Comparison of ENCODE assay signal across 15 cellular contexts in genomic region chr1:65991694-65992093, GRCh38.
DNase-seq lines count a peak whose midpoint lies in the region; ATAC-seq lines count a peak whose summit lies in the region.
"Had no signal": no experiment of that assay in that cellular context is flagged by ENCODE, and none has a peak within 500 bp of the region (broad histone marks: within the 10 kb centered on the region; RNA-seq: fewer than 3 reads in every experiment).

No MANE protein-coding gene starts in this region.

- no peaks in the 10 kb centered on the region for H3K36me3 Mint-ChIP-seq in stimulated activated memory B cell treated with anti-CD40 and anti-IgM and Interleukin-4, amounts not matched to agents 10 μg/mL and 1 μg/mL and 100 μg/mL, for 72 hours
- H3K36me3 Mint-ChIP-seq in stimulated activated naive B cell treated with anti-CD40 and anti-IgM and Interleukin-4, amounts not matched to agents 10 μg/mL and 1 μg/mL and 100 μg/mL, for 72 hours, result no peaks in the 10 kb centered on the region
- H3K36me3 Mint-ChIP-seq: CD8-positive, alpha-beta memory T cell had no signal

- H3K4me1 Mint-ChIP-seq in stimulated activated memory B cell treated with anti-CD40 and anti-IgM and Interleukin-4, amounts not matched to agents 10 μg/mL and 1 μg/mL and 100 μg/mL, for 72 hours, result no peaks in the 10 kb centered on the region
- H3K4me1 Mint-ChIP-seq in stimulated activated naive B cell treated with anti-CD40 and anti-IgM and Interleukin-4, amounts not matched to agents 10 μg/mL and 1 μg/mL and 100 μg/mL, for 72 hours, result no peaks in the 10 kb centered on the region
- H3K4me1 Mint-ChIP-seq: CD8-positive, alpha-beta memory T cell had no signal

- no peak overlapping the region for H3K9ac ChIP-seq in SK-N-MC (ENCODE audit: insufficient read length)
- H3K9ac ChIP-seq: BLaER1 had no signal

- H3K27me3 Mint-ChIP-seq in stimulated activated memory B cell treated with anti-CD40 and anti-IgM and Interleukin-4, amounts not matched to agents 10 μg/mL and 1 μg/mL and 100 μg/mL, for 72 hours, result no peaks in the 10 kb centered on the region
- peaks cover 0 to 2% of the 10 kb centered on the region in 2 donors for H3K27me3 Mint-ChIP-seq in stimulated activated naive B cell treated with anti-CD40 and anti-IgM and Interleukin-4, amounts not matched to agents 10 μg/mL and 1 μg/mL and 100 μg/mL, for 72 hours

- H3K36me3 ChIP-seq in SK-N-MC (ENCODE audit: insufficient read depth, low read length), result no peaks in the 10 kb centered on the region
- H3K36me3 ChIP-seq: BLaER1 had no signal

- ATAC-seq in stimulated activated memory B cell treated with anti-CD40 and anti-IgM and Interleukin-4, amounts not matched to agents 10 μg/mL and 1 μg/mL and 100 μg/mL, for 72 hours, result peak; percentile 24
- ATAC-seq in GM18520 (IDR thresholded peaks at IDR 0.05; ENCODE audit: unreplicated experiment), result no peak
- ATAC-seq in stimulated activated naive B cell treated with anti-CD40 and anti-IgM and Interleukin-4, amounts not matched to agents 10 μg/mL and 1 μg/mL and 100 μg/mL, for 72 hours (replicated peaks), result no peak
- ATAC-seq: Panc1 had no signal

- H3K4me3 Mint-ChIP-seq in stimulated activated memory B cell treated with anti-CD40 and anti-IgM and Interleukin-4, amounts not matched to agents 10 μg/mL and 1 μg/mL and 100 μg/mL, for 72 hours, result no peak overlapping the region
- H3K4me3 Mint-ChIP-seq in stimulated activated naive B cell treated with anti-CD40 and anti-IgM and Interleukin-4, amounts not matched to agents 10 μg/mL and 1 μg/mL and 100 μg/mL, for 72 hours, result no peak overlapping the region
- H3K4me3 Mint-ChIP-seq: CD8-positive, alpha-beta memory T cell had no signal

- H3K4me3 ChIP-seq in SK-N-MC, result peak overlapping the region; percentile 80; the same call in 1 of the 2 replicates
- H3K4me3 ChIP-seq: BLaER1 had no signal

- no peaks in the 10 kb centered on the region for H3K9me3 ChIP-seq in SK-N-MC (ENCODE audit: low read depth, low read length)
- H3K9me3 ChIP-seq: BLaER1 had no signal

- no peaks in the 10 kb centered on the region for H3K9me3 Mint-ChIP-seq in stimulated activated memory B cell treated with anti-CD40 and anti-IgM and Interleukin-4, amounts not matched to agents 10 μg/mL and 1 μg/mL and 100 μg/mL, for 72 hours
- no peaks in the 10 kb centered on the region for H3K9me3 Mint-ChIP-seq in stimulated activated naive B cell treated with anti-CD40 and anti-IgM and Interleukin-4, amounts not matched to agents 10 μg/mL and 1 μg/mL and 100 μg/mL, for 72 hours
- H3K9me3 Mint-ChIP-seq: CD8-positive, alpha-beta memory T cell had no signal

- DNase-seq in SK-N-MC (ENCODE audit: low read depth, low spot score) (no peak), caudate nucleus (lab: John Stamatoyannopoulos, UW) (peak in 3 of 61 donors; percentile 7 to 21 (median 9)), left kidney (ENCODE audit: low read depth, low spot score) (peak; percentile 12), NCI-H1092 (lab: John Stamatoyannopoulos, UW) (no peak)
- DNase-seq in stimulated activated CD8-positive, alpha-beta memory T cell treated with anti-CD3 and anti-CD28 coated beads, Interleukin-4, amount 100 ng/mL, for 48 hours, result no peak
- no peak for DNase-seq in stimulated activated naive B cell treated with anti-CD40 and anti-IgM and Interleukin-4, amounts not matched to agents 10 μg/mL and 1 μg/mL and 100 μg/mL, for 72 hours
- DNase-seq: CD8-positive, alpha-beta memory T cell; DND-41; MV-4-11; NCI-H1417 treated with DMSO at 0.1 percent for 48 hours; NCI-H524 had no signal

- H3K27ac ChIP-seq in SK-N-MC, result no peak overlapping the region; the same call in 1 of the 2 replicates
- peak overlapping the region; percentile 86 for H3K27ac ChIP-seq in caudate nucleus (ENCODE audit: low read depth, low read length)
- H3K27ac ChIP-seq: BLaER1 had no signal

- no peak overlapping the region for H3K27ac Mint-ChIP-seq in stimulated activated memory B cell treated with anti-CD40 and anti-IgM and Interleukin-4, amounts not matched to agents 10 μg/mL and 1 μg/mL and 100 μg/mL, for 72 hours
- no peak overlapping the region for H3K27ac Mint-ChIP-seq in stimulated activated naive B cell treated with anti-CD40 and anti-IgM and Interleukin-4, amounts not matched to agents 10 μg/mL and 1 μg/mL and 100 μg/mL, for 72 hours
- H3K27ac Mint-ChIP-seq: CD8-positive, alpha-beta memory T cell had no signal
